Comparison of ENCODE assay signal across 18 cellular contexts in the genomic region with DNA sequence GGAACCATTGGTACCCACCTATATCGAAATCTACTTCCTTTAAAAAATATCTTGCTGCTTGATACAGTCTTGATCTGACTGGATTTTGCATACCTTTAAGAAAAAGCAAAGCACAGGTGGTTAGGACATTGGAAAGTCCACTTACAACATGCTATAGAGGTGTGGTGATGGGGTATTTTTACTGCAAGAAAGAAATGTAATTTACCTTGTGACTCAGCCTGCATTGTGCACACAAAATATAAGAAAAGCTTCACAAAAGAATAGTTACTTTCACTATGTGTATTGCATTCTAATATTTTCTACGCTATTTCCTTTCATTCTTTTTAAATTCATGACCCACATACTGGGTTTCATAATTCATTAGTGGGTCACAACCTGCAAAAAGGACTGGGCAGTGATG.
DNase-seq lines count a peak whose midpoint lies in the region; ATAC-seq and TF ChIP-seq lines count a peak whose summit lies in the region.
"Had no signal": no experiment of that assay in that cellular context is flagged by ENCODE, and none has a peak within 500 bp of the region (broad histone marks: within the 10 kb centered on the region; RNA-seq: fewer than 3 reads in every experiment).

No MANE protein-coding gene starts in this region.

- intact Hi-C loops in PC-3 (cut with micrococcal nuclease) (loop anchor here (1.0 to 2.0 kb wide), 2 partner anchors 18 to 80 kb away; no protein-coding TSS in a partner anchor), psoas muscle (cut with DNase I) (no loop called here), left colon (cut with DNase I, micrococcal nuclease) (no loop called here), aorta (cut with DNase I) (no loop called here)

- CTCF ChIA-PET in PC-3 (lab: Charles Lee), result no interaction called here

- no peaks in the 10 kb centered on the region for H3K9me2 ChIP-seq in PC-3 (replicated peaks; ENCODE audit: low read length)

- no peaks in the 10 kb centered on the region for H3K9me3 ChIP-seq in PC-3 (ENCODE audit: low read length)
- H3K9me3 ChIP-seq in psoas muscle, result no peaks in the 10 kb centered on the region
- no peaks in the 10 kb centered on the region for H3K9me3 ChIP-seq in aorta (ENCODE audit: control insufficient read depth, low read length)
- H3K9me3 ChIP-seq: SJCRH30 had no signal

- H3K4me2 ChIP-seq in PC-3 (ENCODE audit: low read length), result peak overlapping the region; percentile 86

- DNase-seq in PC-3, result peak; percentile 54
- DNase-seq in dermis blood vessel endothelial cell, result peak; percentile 14
- DNase-seq in psoas muscle, result no peak
- DNase-seq in SIG-M5 treated with dmso at 0.1 percent for 504 hours (lab: John Stamatoyannopoulos, UW; ENCODE audit: unreplicated experiment), result no peak
- DNase-seq in left colon, result no peak
- DNase-seq in aorta, result no peak
- DNase-seq: AML-193, DMS 273 treated with DMSO at 0.1 percent for 48 hours, GF-D8, KG1, NCI-H1436, NCI-H2081, NCI-H748 treated with DMSO at 0.1 percent for 48 hours, SJCRH30 had no signal

- H3F3A ChIP-seq in PC-3 (ENCODE audit: low read length, unreplicated experiment), result no peaks in the 10 kb centered on the region

- H3K36me3 ChIP-seq in PC-3 (ENCODE audit: low read depth, low read length) (peaks cover 4% of the 10 kb centered on the region; the same call in 1 of the 2 replicates), psoas muscle (ENCODE audit: insufficient read depth in 1 of 2, low read depth in 1 of 2) (peaks cover 0 to 9% of the 10 kb centered on the region in 2 donors), aorta (ENCODE audit: control insufficient read depth in 1 of 2, insufficient read depth in 2 of 2, low read length in 1 of 2) (no peaks in the 10 kb centered on the region)

- ATAC-seq in GM18868 (IDR thresholded peaks at IDR 0.05; ENCODE audit: unreplicated experiment), result peak; percentile 50
- peak; percentile 79 for ATAC-seq in PC-3
- no peak for ATAC-seq in psoas muscle
- no peak for ATAC-seq in left colon
- no peak for ATAC-seq in HG02763 (IDR thresholded peaks at IDR 0.05; ENCODE audit: unreplicated experiment)
- ATAC-seq in aorta (ENCODE audit: low FRiP score), result no peak
- ATAC-seq: HepG2 had no signal

- H3K27ac ChIP-seq in PC-3 (ENCODE audit: low read length) (peak overlapping the region; percentile 89), psoas muscle (peak overlapping the region; percentile 68), aorta (ENCODE audit: low read depth in 1 of 2, low read length in 2 of 2) (no peak overlapping the region)
- H3K27ac ChIP-seq: RWPE1, SJCRH30 had no signal

- H2AFZ ChIP-seq in PC-3 (ENCODE audit: low read length), result no peak overlapping the region

- no peaks in the 10 kb centered on the region for H4K20me1 ChIP-seq in PC-3 (ENCODE audit: low read length)

- BruUV-seq in PC-3 (replicated peaks; lab: Mats Ljungman, UMichigan), result no TSS peak

- H3K27me3 ChIP-seq in PC-3 (ENCODE audit: low read length) (no peaks in the 10 kb centered on the region), psoas muscle (ENCODE audit: insufficient read depth in 3 of 3, low read length in 2 of 3) (no peaks in the 10 kb centered on the region), aorta (ENCODE audit: control insufficient read depth in 1 of 2, insufficient read depth in 2 of 2, low read length in 1 of 2) (no peaks in the 10 kb centered on the region)
- H3K27me3 ChIP-seq: SJCRH30 had no signal

- H3K4me1 ChIP-seq in PC-3 (ENCODE audit: insufficient read depth, low read length) (peaks cover 20% of the 10 kb centered on the region), psoas muscle (peaks cover 17% of the 10 kb centered on the region), aorta (ENCODE audit: control insufficient read depth in 1 of 2, insufficient read depth in 2 of 2, low read length in 2 of 2) (no peaks in the 10 kb centered on the region)
- H3K4me1 ChIP-seq: SJCRH30 had no signal

- 96 to 99% (median 96%) methylated on average over 2 of the region's 2 CpGs for WGBS in psoas muscle, 3 donors
- WGBS in aorta, 2 donors, result 97% methylated on average over 2 of the region's 2 CpGs

- H3K4me3 ChIP-seq in PC-3 (ENCODE audit: low read length) (peak overlapping the region; percentile 61), psoas muscle (no peak overlapping the region), aorta (ENCODE audit: low read length in 2 of 2) (no peak overlapping the region)
- H3K4me3 ChIP-seq: SJCRH30 had no signal

- H3K9ac ChIP-seq in PC-3 (ENCODE audit: low read length), result peak overlapping the region; percentile 39

- POLR2A ChIA-PET in PC-3 (lab: Charles Lee; ENCODE audit: unreplicated experiment), result no interaction called here

- H3K79me2 ChIP-seq in PC-3 (ENCODE audit: low read length), result no peaks in the 10 kb centered on the region

- TF ChIP-seq CTCF in PC-3 (conservative IDR thresholded peaks at IDR 0.05; ENCODE audit: low read depth, low read length) (no peak), psoas muscle (IDR thresholded peaks at IDR 0.05) (no peak)

Comparison
In these comparisons a context has a peak if more than half of its experiments do, and no peak if none do; other contexts are left out.
1. ATAC-seq: peak in GM18868 (single experiment) and PC-3 (single experiment); none in psoas muscle (0 of 4), left colon (single experiment), HG02763 (single experiment) and aorta (single experiment).
2. DNase-seq: peak in PC-3 (single experiment) and dermis blood vessel endothelial cell (single experiment); none in psoas muscle (0 of 2), SIG-M5 treated with dmso at 0.1 percent for 504 hours (single experiment), left colon (0 of 2) and aorta (0 of 2).
3. H3K27ac ChIP-seq: peak in PC-3 (single experiment) and psoas muscle (single experiment); none in aorta (0 of 2).